Comparison of ENCODE assay signal across 1 cellular context in genomic region chr12:95820096-95820703, GRCh38.
TF ChIP-seq lines count a peak whose summit lies in the region.

No MANE protein-coding gene starts in this region.

TF ChIP-seq in HepG2, 621 proteins besides CTCF, POLR2A, EP300 and RAD21 (continued from another document):
- TF ChIP-seq, protein P1, sequence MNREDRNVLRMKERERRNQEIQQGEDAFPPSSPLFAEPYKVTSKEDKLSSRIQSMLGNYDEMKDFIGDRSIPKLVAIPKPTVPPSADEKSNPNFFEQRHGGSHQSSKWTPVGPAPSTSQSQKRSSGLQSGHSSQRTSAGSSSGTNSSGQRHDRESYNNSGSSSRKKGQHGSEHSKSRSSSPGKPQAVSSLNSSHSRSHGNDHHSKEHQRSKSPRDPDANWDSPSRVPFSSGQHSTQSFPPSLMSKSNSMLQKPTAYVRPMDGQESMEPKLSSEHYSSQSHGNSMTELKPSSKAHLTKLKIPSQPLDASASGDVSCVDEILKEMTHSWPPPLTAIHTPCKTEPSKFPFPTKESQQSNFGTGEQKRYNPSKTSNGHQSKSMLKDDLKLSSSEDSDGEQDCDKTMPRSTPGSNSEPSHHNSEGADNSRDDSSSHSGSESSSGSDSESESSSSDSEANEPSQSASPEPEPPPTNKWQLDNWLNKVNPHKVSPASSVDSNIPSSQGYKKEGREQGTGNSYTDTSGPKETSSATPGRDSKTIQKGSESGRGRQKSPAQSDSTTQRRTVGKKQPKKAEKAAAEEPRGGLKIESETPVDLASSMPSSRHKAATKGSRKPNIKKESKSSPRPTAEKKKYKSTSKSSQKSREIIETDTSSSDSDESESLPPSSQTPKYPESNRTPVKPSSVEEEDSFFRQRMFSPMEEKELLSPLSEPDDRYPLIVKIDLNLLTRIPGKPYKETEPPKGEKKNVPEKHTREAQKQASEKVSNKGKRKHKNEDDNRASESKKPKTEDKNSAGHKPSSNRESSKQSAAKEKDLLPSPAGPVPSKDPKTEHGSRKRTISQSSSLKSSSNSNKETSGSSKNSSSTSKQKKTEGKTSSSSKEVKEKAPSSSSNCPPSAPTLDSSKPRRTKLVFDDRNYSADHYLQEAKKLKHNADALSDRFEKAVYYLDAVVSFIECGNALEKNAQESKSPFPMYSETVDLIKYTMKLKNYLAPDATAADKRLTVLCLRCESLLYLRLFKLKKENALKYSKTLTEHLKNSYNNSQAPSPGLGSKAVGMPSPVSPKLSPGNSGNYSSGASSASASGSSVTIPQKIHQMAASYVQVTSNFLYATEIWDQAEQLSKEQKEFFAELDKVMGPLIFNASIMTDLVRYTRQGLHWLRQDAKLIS (CRISPR knock-in tag; IDR thresholded peaks at IDR 0.05): no peak
- TF ChIP-seq SOX13 (IDR thresholded peaks at IDR 0.05): no peak
- TF ChIP-seq SOX13 (CRISPR knock-in tag; conservative IDR thresholded peaks at IDR 0.05 in 1 of 2, IDR thresholded peaks at IDR 0.05 in 1 of 2): peak in 1 of 2 experiments; percentile 11; a peak in 1 of 4 replicates
- TF ChIP-seq POLR2AphosphoS2 (IDR thresholded peaks at IDR 0.05; ENCODE audit: low read depth, low read length): no peak
- TF ChIP-seq CEBPG (CRISPR knock-in tag; IDR thresholded peaks at IDR 0.05): 0 out of 2 replicates have a peak, but pooled peaks have one; percentile 26
- no peak for TF ChIP-seq ZNF761 (CRISPR knock-in tag; conservative IDR thresholded peaks at IDR 0.05)
- no peak for TF ChIP-seq REXO4 (CRISPR knock-in tag; IDR thresholded peaks at IDR 0.05; ENCODE audit: borderline replicate concordance)
- no peak for TF ChIP-seq TOPORS (CRISPR knock-in tag; IDR thresholded peaks at IDR 0.05)
- no peak for TF ChIP-seq ZNF615 (CRISPR knock-in tag; IDR thresholded peaks at IDR 0.05; ENCODE audit: borderline replicate concordance)
- no peak for TF ChIP-seq ZNF30 (CRISPR knock-in tag; IDR thresholded peaks at IDR 0.05)
- peak; percentile 86 for TF ChIP-seq NFIC (IDR thresholded peaks at IDR 0.05; ENCODE audit: low read length)
- no peak for TF ChIP-seq ZSCAN22 (CRISPR knock-in tag; IDR thresholded peaks at IDR 0.05)
- no peak for TF ChIP-seq CSRNP2 (CRISPR knock-in tag; conservative IDR thresholded peaks at IDR 0.05; ENCODE audit: low read depth)
